18 cellular contexts compared by ENCODE assay signal in genomic region chr4:147724468-147725201, GRCh38. TPM values are rescaled to one million over a fixed set of nuclear protein-coding genes. Genes with fewer than 3 reads are reported as not detected.
A peak's percentile ranks its signal among the peaks of the same experiment; 100 is the strongest.
DNase-seq lines count a peak whose midpoint lies in the region; ATAC-seq and TF ChIP-seq lines count a peak whose summit lies in the region.
"Had no signal": no experiment of that assay in that cellular context is flagged by ENCODE, and none has a peak within 500 bp of the region (broad histone marks: within the 10 kb centered on the region; RNA-seq: fewer than 3 reads in every experiment).

No MANE protein-coding gene starts in this region.

- POLR2A ChIA-PET in activated CD8-positive, alpha-beta T cell treated with anti-CD3 and anti-CD28 coated beads, Interleukin-2, amount 10 ng/mL, durations not matched to agents 7 days and 5 days (lab: Charles Lee): no interaction called here
- POLR2A ChIA-PET in activated CD8-positive, alpha-beta T cell treated with anti-CD3 and anti-CD28 coated beads for 36 hours (lab: Charles Lee): no interaction called here

- no peaks in the 10 kb centered on the region for H3K36me3 Mint-ChIP-seq in activated CD8-positive, alpha-beta T cell treated with anti-CD3 and anti-CD28 coated beads, Interleukin-2, amount 10 ng/mL, durations not matched to agents 7 days and 5 days (ENCODE audit: low read depth)
- H3K36me3 Mint-ChIP-seq in activated CD8-positive, alpha-beta T cell treated with anti-CD3 and anti-CD28 coated beads for 36 hours (ENCODE audit: low read depth): no peaks in the 10 kb centered on the region
- H3K36me3 Mint-ChIP-seq in dendritic cell treated with granulocyte-macrophage colony-stimulating factor and Interleukin-4, amounts not matched to agents 40 ng/mL and 50 ng/mL, for 4 days (ENCODE audit: low read depth): no peaks in the 10 kb centered on the region
- H3K36me3 Mint-ChIP-seq in nephron progenitor cell (ENCODE audit: low read depth): no peaks in the 10 kb centered on the region
- H3K36me3 Mint-ChIP-seq: CD8-positive, alpha-beta T cell had no signal

- ATAC-seq in activated CD8-positive, alpha-beta T cell treated with anti-CD3 and anti-CD28 coated beads, Interleukin-2, amount 10 ng/mL, durations not matched to agents 7 days and 5 days: no peak
- ATAC-seq in activated CD8-positive, alpha-beta T cell treated with anti-CD3 and anti-CD28 coated beads for 36 hours: no peak
- no peak for ATAC-seq in HG03095 (IDR thresholded peaks at IDR 0.05; ENCODE audit: unreplicated experiment)
- ATAC-seq in GM18502 (IDR thresholded peaks at IDR 0.05; ENCODE audit: poor library complexity, unreplicated experiment): no peak
- ATAC-seq in GM21390 (IDR thresholded peaks at IDR 0.05; ENCODE audit: unreplicated experiment): no peak
- ATAC-seq: CD8-positive, alpha-beta T cell had no signal

- H3K27me3 Mint-ChIP-seq in activated CD8-positive, alpha-beta T cell treated with anti-CD3 and anti-CD28 coated beads, Interleukin-2, amount 10 ng/mL, durations not matched to agents 7 days and 5 days (ENCODE audit: low read depth): peaks cover 28% of the 10 kb centered on the region
- H3K27me3 Mint-ChIP-seq in activated CD8-positive, alpha-beta T cell treated with anti-CD3 and anti-CD28 coated beads for 36 hours: peaks cover 2% of the 10 kb centered on the region
- peaks cover 6% of the 10 kb centered on the region for H3K27me3 Mint-ChIP-seq in dendritic cell treated with granulocyte-macrophage colony-stimulating factor and Interleukin-4, amounts not matched to agents 40 ng/mL and 50 ng/mL, for 4 days
- peaks cover 19% of the 10 kb centered on the region for H3K27me3 Mint-ChIP-seq in nephron progenitor cell (ENCODE audit: low read depth, poor library complexity)

- H3K9me3 Mint-ChIP-seq in activated CD8-positive, alpha-beta T cell treated with anti-CD3 and anti-CD28 coated beads, Interleukin-2, amount 10 ng/mL, durations not matched to agents 7 days and 5 days (ENCODE audit: insufficient read depth): no peaks in the 10 kb centered on the region
- no peaks in the 10 kb centered on the region for H3K9me3 Mint-ChIP-seq in activated CD8-positive, alpha-beta T cell treated with anti-CD3 and anti-CD28 coated beads for 36 hours
- no peaks in the 10 kb centered on the region for H3K9me3 Mint-ChIP-seq in dendritic cell treated with granulocyte-macrophage colony-stimulating factor and Interleukin-4, amounts not matched to agents 40 ng/mL and 50 ng/mL, for 4 days
- H3K9me3 Mint-ChIP-seq in nephron progenitor cell: no peaks in the 10 kb centered on the region
- H3K9me3 Mint-ChIP-seq: CD8-positive, alpha-beta T cell had no signal

- TF ChIP-seq CTCF in activated CD8-positive, alpha-beta T cell treated with anti-CD3 and anti-CD28 coated beads for 36 hours (IDR thresholded peaks at IDR 0.05): no peak
- no peak for TF ChIP-seq CTCF in nephron progenitor cell (IDR thresholded peaks at IDR 0.05)

- intact Hi-C loops in activated CD8-positive, alpha-beta T cell treated with anti-CD3 and anti-CD28 coated beads for 36 hours (cut with micrococcal nuclease): no loop called here
- intact Hi-C loops in dendritic cell treated with granulocyte-macrophage colony-stimulating factor and Interleukin-4, amounts not matched to agents 40 ng/mL and 50 ng/mL, for 4 days (cut with micrococcal nuclease): no loop called here

- H3K4me1 Mint-ChIP-seq in activated CD8-positive, alpha-beta T cell treated with anti-CD3 and anti-CD28 coated beads, Interleukin-2, amount 10 ng/mL, durations not matched to agents 7 days and 5 days (ENCODE audit: low read depth): no peaks in the 10 kb centered on the region
- no peaks in the 10 kb centered on the region for H3K4me1 Mint-ChIP-seq in activated CD8-positive, alpha-beta T cell treated with anti-CD3 and anti-CD28 coated beads for 36 hours (ENCODE audit: low read depth)
- peaks cover 38% of the 10 kb centered on the region for H3K4me1 Mint-ChIP-seq in dendritic cell treated with granulocyte-macrophage colony-stimulating factor and Interleukin-4, amounts not matched to agents 40 ng/mL and 50 ng/mL, for 4 days (ENCODE audit: low read depth)
- H3K4me1 Mint-ChIP-seq in nephron progenitor cell: peaks cover 26% of the 10 kb centered on the region

- CTCF ChIA-PET in activated CD8-positive, alpha-beta T cell treated with anti-CD3 and anti-CD28 coated beads, Interleukin-2, amount 10 ng/mL, durations not matched to agents 7 days and 5 days (lab: Charles Lee): interaction anchor here (1.3 to 1.4 kb wide), 2 partner anchors 16 to 142 kb away, joined by 3 to 10 read pairs; no protein-coding TSS in a partner anchor
- CTCF ChIA-PET in activated CD8-positive, alpha-beta T cell treated with anti-CD3 and anti-CD28 coated beads for 36 hours (lab: Charles Lee): interaction anchor here (0.8 to 1.4 kb wide), 3 partner anchors 118 to 142 kb away, joined by 3 to 5 read pairs (median 3); no protein-coding TSS in a partner anchor

- H3K4me3 Mint-ChIP-seq in activated CD8-positive, alpha-beta T cell treated with anti-CD3 and anti-CD28 coated beads, Interleukin-2, amount 10 ng/mL, durations not matched to agents 7 days and 5 days: no peak overlapping the region
- no peak overlapping the region for H3K4me3 Mint-ChIP-seq in activated CD8-positive, alpha-beta T cell treated with anti-CD3 and anti-CD28 coated beads for 36 hours
- no peak overlapping the region for H3K4me3 Mint-ChIP-seq in dendritic cell treated with granulocyte-macrophage colony-stimulating factor and Interleukin-4, amounts not matched to agents 40 ng/mL and 50 ng/mL, for 4 days
- H3K4me3 Mint-ChIP-seq in nephron progenitor cell: peak overlapping the region; percentile 14
- H3K4me3 Mint-ChIP-seq: CD8-positive, alpha-beta T cell had no signal

- peak; percentile 14 for DNase-seq in activated CD8-positive, alpha-beta T cell treated with anti-CD3 and anti-CD28 coated beads, Interleukin-2, amount 10 ng/mL, durations not matched to agents 7 days and 5 days
- no peak for DNase-seq in activated CD8-positive, alpha-beta T cell treated with anti-CD3 and anti-CD28 coated beads for 36 hours
- DNase-seq in nephron progenitor cell (no peak), NCI-H345 treated with DMSO at 0.1 percent for 48 hours (lab: John Stamatoyannopoulos, UW; ENCODE audit: unreplicated experiment) (no peak)
- DNase-seq: CD8-positive, alpha-beta T cell; GDM1; NCI-H1092 treated with DMSO at 0.1 percent for 48 hours; NCI-H1694; NCI-H2107; NCI-H446; NCI-H69; NK-92 treated with Interleukin-12 subunit alpha and Interleukin-12 subunit beta, amount 100 ng/mL, for 24 hours; SHP77; SK-N-SH had no signal

- no peak overlapping the region for H3K27ac Mint-ChIP-seq in activated CD8-positive, alpha-beta T cell treated with anti-CD3 and anti-CD28 coated beads, Interleukin-2, amount 10 ng/mL, durations not matched to agents 7 days and 5 days
- no peak overlapping the region for H3K27ac Mint-ChIP-seq in activated CD8-positive, alpha-beta T cell treated with anti-CD3 and anti-CD28 coated beads for 36 hours
- peak overlapping the region; percentile 31 for H3K27ac Mint-ChIP-seq in dendritic cell treated with granulocyte-macrophage colony-stimulating factor and Interleukin-4, amounts not matched to agents 40 ng/mL and 50 ng/mL, for 4 days
- no peak overlapping the region for H3K27ac Mint-ChIP-seq in nephron progenitor cell
- H3K27ac Mint-ChIP-seq: CD8-positive, alpha-beta T cell had no signal

RNA-seq across cellular contexts. Expression of gene ARHGAP10, which starts 7.3 kb away (rescaled TPM):
- total RNA-seq in activated CD8-positive, alpha-beta T cell treated with anti-CD3 and anti-CD28 coated beads, Interleukin-2, amount 10 ng/mL, durations not matched to agents 7 days and 5 days: 1 to 10 TPM; 6.3 to 7.1 TPM
- 1 to 10 TPM; 4.0 to 5.1 TPM for total RNA-seq in activated CD8-positive, alpha-beta T cell treated with anti-CD3 and anti-CD28 coated beads for 36 hours

RNA-seq across cellular contexts. Expression of gene PRMT9, which starts 40.7 kb away (rescaled TPM):
- total RNA-seq in activated CD8-positive, alpha-beta T cell treated with anti-CD3 and anti-CD28 coated beads, Interleukin-2, amount 10 ng/mL, durations not matched to agents 7 days and 5 days: 10 to 100 TPM; 12.5 to 13.4 TPM
- 1 to 10 TPM; 7.4 to 8.8 TPM for total RNA-seq in activated CD8-positive, alpha-beta T cell treated with anti-CD3 and anti-CD28 coated beads for 36 hours
